ENCODE assay signal across 27 cellular contexts in genomic region chr19:28500982-28501633, GRCh38.
DNase-seq lines count a peak whose midpoint lies in the region; ATAC-seq and TF ChIP-seq lines count a peak whose summit lies in the region.
"Had no signal": no experiment of that assay in that cellular context is flagged by ENCODE, and none has a peak within 500 bp of the region (broad histone marks: within the 10 kb centered on the region; RNA-seq: fewer than 3 reads in every experiment).

No MANE protein-coding gene starts in this region.

- H3K4me2 ChIP-seq in DND-41 (ENCODE audit: insufficient read depth, low read length) (0 out of 2 replicates have a peak overlapping the region, but pooled peaks have one; percentile 18), neural progenitor cell (no peak overlapping the region), PC-3 (ENCODE audit: low read length) (no peak overlapping the region)

- H3K27ac ChIP-seq in DND-41 (ENCODE audit: low read length): peak overlapping the region; percentile 85
- no peak overlapping the region for H3K27ac ChIP-seq in neural progenitor cell
- H3K27ac ChIP-seq in PC-3 (ENCODE audit: low read length): no peak overlapping the region
- H3K27ac ChIP-seq: ascending aorta, epithelial cell of prostate, ovary, thoracic aorta had no signal

- DNase-seq in CD14-positive monocyte (ENCODE audit: low spot score): peak; percentile 49
- DNase-seq in DND-41: peak; percentile 17
- DNase-seq in activated CD8-positive, alpha-beta T cell treated with anti-CD3 and anti-CD28 coated beads, Interleukin-2, amount 10 ng/mL, durations not matched to agents 7 days and 5 days: no peak
- no peak for DNase-seq in neural progenitor cell (ENCODE audit: low spot score)
- DNase-seq in NCI-H1436 treated with DMSO at 0.1 percent for 48 hours (lab: John Stamatoyannopoulos, UW): no peak
- DNase-seq in PC-3: no peak
- DNase-seq: activated CD4-positive, alpha-beta T cell treated with anti-CD3 and anti-CD28 coated beads for 4 hours; activated CD8-positive, alpha-beta memory T cell treated with anti-CD3 and anti-CD28 coated beads, Interleukin-2, amount 10 ng/mL, durations not matched to agents 7 days and 5 days; activated naive CD8-positive, alpha-beta T cell treated with anti-CD3 and anti-CD28 coated beads for 36 hours; caudate nucleus; CD4-positive, CD25-positive, alpha-beta regulatory T cell; heart left ventricle; IMR-90; left cardiac atrium; NCI-H1436; NCI-H2107; NCI-H446 treated with DMSO at 0.1 percent for 48 hours; ovary; stimulated activated CD4-positive, alpha-beta T cell treated with anti-CD3 and anti-CD28 coated beads, Interleukin-4, amount 100 ng/mL, for 1 hour; stimulated activated naive CD8-positive, alpha-beta T cell treated with anti-CD3 and anti-CD28 coated beads, Interleukin-15, Interleukin-2, amounts not matched to agents 100 U/mL and 50 U/mL, for 24 hours; T-helper 17 cell had no signal

- H3K4me1 ChIP-seq in DND-41 (ENCODE audit: insufficient read depth, low read length) (peaks cover 54% of the 10 kb centered on the region), neural progenitor cell (peaks cover 10% of the 10 kb centered on the region), PC-3 (ENCODE audit: insufficient read depth, low read length) (no peaks in the 10 kb centered on the region)
- H3K4me1 ChIP-seq: ascending aorta had no signal

- intact Hi-C loops in CD14-positive monocyte (cut with micrococcal nuclease) (loop anchor here in 1 of 2 donors (5.0 kb wide), 1 partner anchor 34 kb away; no protein-coding TSS in a partner anchor), PC-3 (cut with micrococcal nuclease) (no loop called here)

- H3K9ac ChIP-seq in DND-41 (ENCODE audit: low read depth, low read length): peak overlapping the region; percentile 39
- H3K9ac ChIP-seq in neural progenitor cell: no peak overlapping the region
- H3K9ac ChIP-seq in PC-3 (ENCODE audit: low read length): no peak overlapping the region

- H3F3A ChIP-seq in neural progenitor cell (ENCODE audit: low read depth) (no peaks in the 10 kb centered on the region), PC-3 (ENCODE audit: low read length, unreplicated experiment) (no peaks in the 10 kb centered on the region)

- H3K9me3 ChIP-seq in DND-41 (ENCODE audit: insufficient read depth, low read length, severe bottlenecking) (peaks cover 4% of the 10 kb centered on the region), neural progenitor cell (ENCODE audit: low read depth) (no peaks in the 10 kb centered on the region), PC-3 (ENCODE audit: low read length) (no peaks in the 10 kb centered on the region)
- H3K9me3 ChIP-seq: ascending aorta, heart left ventricle, ovary, thoracic aorta had no signal

- ATAC-seq in DND-41 (ENCODE audit: insufficient read depth, low read depth): peak; percentile 36; the same call in 1 of the 3 replicates
- ATAC-seq in activated CD8-positive, alpha-beta T cell treated with anti-CD3 and anti-CD28 coated beads, Interleukin-2, amount 10 ng/mL, durations not matched to agents 7 days and 5 days: no peak
- ATAC-seq in PC-3: no peak
- no peak for ATAC-seq in HG02763 (IDR thresholded peaks at IDR 0.05; ENCODE audit: unreplicated experiment)
- ATAC-seq: activated CD8-positive, alpha-beta memory T cell treated with anti-CD3 and anti-CD28 coated beads, Interleukin-2, amount 10 ng/mL, durations not matched to agents 7 days and 5 days; heart left ventricle; left cardiac atrium; Panc1; stimulated activated naive CD8-positive, alpha-beta T cell treated with anti-CD3 and anti-CD28 coated beads, Interleukin-15, Interleukin-2, amounts not matched to agents 100 U/mL and 50 U/mL, for 24 hours; T-helper 17 cell had no signal

- H3K9me2 ChIP-seq in PC-3 (replicated peaks; ENCODE audit: low read length): no peaks in the 10 kb centered on the region

- H3K79me2 ChIP-seq in DND-41 (ENCODE audit: insufficient read depth, low read length): no peaks in the 10 kb centered on the region
- H3K79me2 ChIP-seq in neural progenitor cell (ENCODE audit: low read depth): no peaks in the 10 kb centered on the region
- no peaks in the 10 kb centered on the region for H3K79me2 ChIP-seq in PC-3 (ENCODE audit: low read length)

- no peaks in the 10 kb centered on the region for H3K27me3 ChIP-seq in DND-41 (ENCODE audit: insufficient read depth, low read length, poor library complexity)
- H3K27me3 ChIP-seq in neural progenitor cell: no peaks in the 10 kb centered on the region
- no peaks in the 10 kb centered on the region for H3K27me3 ChIP-seq in PC-3 (ENCODE audit: low read length)
- H3K27me3 ChIP-seq: ascending aorta, heart left ventricle, ovary had no signal

- no peaks in the 10 kb centered on the region for H3K36me3 ChIP-seq in DND-41 (ENCODE audit: insufficient read depth, low read length)
- H3K36me3 ChIP-seq in neural progenitor cell: no peaks in the 10 kb centered on the region
- H3K36me3 ChIP-seq in PC-3 (ENCODE audit: low read depth, low read length): no peaks in the 10 kb centered on the region
- H3K36me3 ChIP-seq: ascending aorta, heart left ventricle, ovary, thoracic aorta had no signal

- H3K36me3 Mint-ChIP-seq in CD14-positive monocyte (no peaks in the 10 kb centered on the region), neural progenitor cell (no peaks in the 10 kb centered on the region)
- H3K36me3 Mint-ChIP-seq in activated CD8-positive, alpha-beta T cell treated with anti-CD3 and anti-CD28 coated beads, Interleukin-2, amount 10 ng/mL, durations not matched to agents 7 days and 5 days (ENCODE audit: low read depth): no peaks in the 10 kb centered on the region
- H3K36me3 Mint-ChIP-seq: activated CD8-positive, alpha-beta memory T cell treated with anti-CD3 and anti-CD28 coated beads, Interleukin-2, amount 10 ng/mL, durations not matched to agents 7 days and 5 days; activated naive CD8-positive, alpha-beta T cell treated with anti-CD3 and anti-CD28 coated beads for 36 hours; CD4-positive, CD25-positive, alpha-beta regulatory T cell had no signal

- CTCF ChIA-PET in activated CD8-positive, alpha-beta T cell treated with anti-CD3 and anti-CD28 coated beads, Interleukin-2, amount 10 ng/mL, durations not matched to agents 7 days and 5 days (lab: Charles Lee): no interaction called here
- CTCF ChIA-PET in PC-3 (lab: Charles Lee): no interaction called here

- peak overlapping the region; percentile 66 for H2AFZ ChIP-seq in DND-41 (ENCODE audit: low read depth, low read length)
- H2AFZ ChIP-seq in neural progenitor cell (replicated peaks): no peak overlapping the region
- H2AFZ ChIP-seq in PC-3 (ENCODE audit: low read length): no peak overlapping the region

- no peaks in the 10 kb centered on the region for H4K20me1 ChIP-seq in DND-41 (ENCODE audit: insufficient read depth, low read length)
- no peaks in the 10 kb centered on the region for H4K20me1 ChIP-seq in neural progenitor cell (ENCODE audit: low read depth)
- H4K20me1 ChIP-seq in PC-3 (ENCODE audit: low read length): no peaks in the 10 kb centered on the region

- H3K9me3 Mint-ChIP-seq in CD14-positive monocyte: peaks cover 0 to 3% (median 0%) of the 10 kb centered on the region in 7 donors
- H3K9me3 Mint-ChIP-seq in activated CD8-positive, alpha-beta T cell treated with anti-CD3 and anti-CD28 coated beads, Interleukin-2, amount 10 ng/mL, durations not matched to agents 7 days and 5 days (ENCODE audit: insufficient read depth): no peaks in the 10 kb centered on the region
- no peaks in the 10 kb centered on the region for H3K9me3 Mint-ChIP-seq in neural progenitor cell
- H3K9me3 Mint-ChIP-seq: activated naive CD8-positive, alpha-beta T cell treated with anti-CD3 and anti-CD28 coated beads for 36 hours; activated T-helper 2 cell treated with anti-CD3 and anti-CD28 coated beads, Interferon-gamma antibody, Interleukin-2, Interleukin-4, amounts not matched to agents 10 μg/mL and 5 μg/mL and 100 μg/mL, durations not matched to agents 14 hours and 24 hours and 36 hours had no signal

- H3K4me1 Mint-ChIP-seq in CD14-positive monocyte (peaks cover 59% of the 10 kb centered on the region), neural progenitor cell (peaks cover 36% of the 10 kb centered on the region)
- H3K4me1 Mint-ChIP-seq in activated CD8-positive, alpha-beta T cell treated with anti-CD3 and anti-CD28 coated beads, Interleukin-2, amount 10 ng/mL, durations not matched to agents 7 days and 5 days (ENCODE audit: low read depth): peaks cover 25% of the 10 kb centered on the region
- H3K4me1 Mint-ChIP-seq: T-helper 17 cell had no signal

- H3K4me3 ChIP-seq in DND-41 (ENCODE audit: low read depth in 1 of 2, low read length in 2 of 2) (no peak overlapping the region), neural progenitor cell (no peak overlapping the region), PC-3 (ENCODE audit: low read length) (no peak overlapping the region)
- H3K4me3 ChIP-seq: ascending aorta, heart left ventricle, ovary, thoracic aorta had no signal

- peak overlapping the region in 1 of 2 donors; percentile 49 for H3K4me3 Mint-ChIP-seq in CD14-positive monocyte
- H3K4me3 Mint-ChIP-seq in activated CD8-positive, alpha-beta T cell treated with anti-CD3 and anti-CD28 coated beads, Interleukin-2, amount 10 ng/mL, durations not matched to agents 7 days and 5 days: no peak overlapping the region
- no peak overlapping the region for H3K4me3 Mint-ChIP-seq in neural progenitor cell
- H3K4me3 Mint-ChIP-seq: activated CD8-positive, alpha-beta memory T cell treated with anti-CD3 and anti-CD28 coated beads, Interleukin-2, amount 10 ng/mL, durations not matched to agents 7 days and 5 days; activated naive CD8-positive, alpha-beta T cell treated with anti-CD3 and anti-CD28 coated beads for 36 hours; CD4-positive, CD25-positive, alpha-beta regulatory T cell; T-helper 17 cell had no signal

- H3K27ac Mint-ChIP-seq in CD14-positive monocyte (peak overlapping the region in 6 of 7 donors; percentile 25 to 88 (median 62)), neural progenitor cell (peak overlapping the region; percentile 8)
- peak overlapping the region; percentile 60 for H3K27ac Mint-ChIP-seq in activated CD8-positive, alpha-beta T cell treated with anti-CD3 and anti-CD28 coated beads, Interleukin-2, amount 10 ng/mL, durations not matched to agents 7 days and 5 days
- H3K27ac Mint-ChIP-seq: activated CD8-positive, alpha-beta memory T cell treated with anti-CD3 and anti-CD28 coated beads, Interleukin-2, amount 10 ng/mL, durations not matched to agents 7 days and 5 days; activated naive CD8-positive, alpha-beta T cell treated with anti-CD3 and anti-CD28 coated beads for 36 hours; activated T-helper 2 cell treated with anti-CD3 and anti-CD28 coated beads, Interferon-gamma antibody, Interleukin-2, Interleukin-4, amounts not matched to agents 10 μg/mL and 5 μg/mL and 100 μg/mL, durations not matched to agents 14 hours and 24 hours and 36 hours; CD4-positive, CD25-positive, alpha-beta regulatory T cell; T-helper 17 cell had no signal

- no TSS peak for BruUV-seq in PC-3 (replicated peaks; lab: Mats Ljungman, UMichigan)

- TF ChIP-seq CTCF in CD14-positive monocyte (IDR thresholded peaks at IDR 0.05) (no peak), DND-41 (IDR thresholded peaks at IDR 0.05; ENCODE audit: borderline replicate concordance, extremely low read depth, low read length, poor library complexity, severe bottlenecking) (no peak), neural progenitor cell (IDR thresholded peaks at IDR 0.05) (no peak), PC-3 (conservative IDR thresholded peaks at IDR 0.05; ENCODE audit: low read depth, low read length) (no peak)

- H3K27me3 Mint-ChIP-seq in CD14-positive monocyte (ENCODE audit: low read depth in 3 of 3): peaks cover 0 to 4% (median 4%) of the 10 kb centered on the region in 3 donors
- no peaks in the 10 kb centered on the region for H3K27me3 Mint-ChIP-seq in activated CD8-positive, alpha-beta T cell treated with anti-CD3 and anti-CD28 coated beads, Interleukin-2, amount 10 ng/mL, durations not matched to agents 7 days and 5 days (ENCODE audit: low read depth)
- peaks cover 4% of the 10 kb centered on the region for H3K27me3 Mint-ChIP-seq in neural progenitor cell (ENCODE audit: insufficient read depth, low read depth)
- H3K27me3 Mint-ChIP-seq: activated CD8-positive, alpha-beta memory T cell treated with anti-CD3 and anti-CD28 coated beads, Interleukin-2, amount 10 ng/mL, durations not matched to agents 7 days and 5 days; activated naive CD8-positive, alpha-beta T cell treated with anti-CD3 and anti-CD28 coated beads for 36 hours; CD4-positive, CD25-positive, alpha-beta regulatory T cell had no signal

- POLR2A ChIA-PET in activated CD8-positive, alpha-beta T cell treated with anti-CD3 and anti-CD28 coated beads, Interleukin-2, amount 10 ng/mL, durations not matched to agents 7 days and 5 days (lab: Charles Lee): no interaction called here
- POLR2A ChIA-PET in PC-3 (lab: Charles Lee; ENCODE audit: unreplicated experiment): no interaction called here

Comparison
In these comparisons a context has a peak if more than half of its experiments do, and no peak if none do; other contexts are left out.
1. DNase-seq: peak in CD14-positive monocyte (single experiment) and DND-41 (single experiment); none in activated CD8-positive, alpha-beta T cell treated with anti-CD3 and anti-CD28 coated beads, Interleukin-2, amount 10 ng/mL, durations not matched to agents 7 days and 5 days (single experiment), neural progenitor cell (single experiment), NCI-H1436 treated with DMSO at 0.1 percent for 48 hours (single experiment) and PC-3 (single experiment).
2. H3K27ac Mint-ChIP-seq: peak in every context shown above with its lines; median percentile 62 in CD14-positive monocyte; 60 in activated CD8-positive, alpha-beta T cell treated with anti-CD3 and anti-CD28 coated beads, Interleukin-2, amount 10 ng/mL, durations not matched to agents 7 days and 5 days; 8 in neural progenitor cell.